29 cellular contexts compared by ENCODE assay signal in genomic region chr1:151518936-151519335, GRCh38. TPM values are rescaled to one million over a fixed set of nuclear protein-coding genes. Genes with fewer than 3 reads are reported as not detected.
"Had no signal": no experiment of that assay in that cellular context is flagged by ENCODE, and none has a peak within 500 bp of the region (broad histone marks: within the 10 kb centered on the region; RNA-seq: fewer than 3 reads in every experiment).

No MANE protein-coding gene starts in this region.

- H3K27ac Mint-ChIP-seq: activated CD8-positive, alpha-beta T cell treated with anti-CD3 and anti-CD28 coated beads for 36 hours; activated naive CD4-positive, alpha-beta T cell treated with anti-CD3 and anti-CD28 coated beads for 36 hours; activated naive CD4-positive, alpha-beta T cell treated with anti-CD3 and anti-CD28 coated beads, Interleukin-2, amount 50 U/mL, for 24 hours; activated naive CD8-positive, alpha-beta T cell treated with anti-CD3 and anti-CD28 coated beads for 36 hours; activated naive CD8-positive, alpha-beta T cell treated with anti-CD3 and anti-CD28 coated beads, Interleukin-2, amount 50 U/mL, for 24 hours; activated T-helper 1 cell treated with anti-CD3 and anti-CD28 coated beads, Interleukin-12 subunit alpha, Interleukin-12 subunit beta, Interleukin-2, Interleukin-4 antibody, amounts not matched to agents 30 ng/mL and 10 ng/mL and 1 ng/mL, durations not matched to agents 14 hours and 24 hours and 36 hours; activated T-helper 2 cell treated with anti-CD3 and anti-CD28 coated beads, Interferon-gamma antibody, Interleukin-2, Interleukin-4, amounts not matched to agents 10 μg/mL and 5 μg/mL and 100 μg/mL, durations not matched to agents 14 hours and 24 hours and 36 hours had no signal

- FAIRE-seq: endometrium, endothelial cell of umbilical vein had no signal

- ATAC-seq: activated CD8-positive, alpha-beta T cell treated with anti-CD3 and anti-CD28 coated beads for 36 hours; activated naive CD8-positive, alpha-beta T cell treated with anti-CD3 and anti-CD28 coated beads, Interleukin-2, amount 50 U/mL, for 24 hours; gastroesophageal sphincter had no signal

- H3K36me3 Mint-ChIP-seq: activated naive CD4-positive, alpha-beta T cell treated with anti-CD3 and anti-CD28 coated beads, Interleukin-2, amount 50 U/mL, for 24 hours; activated naive CD8-positive, alpha-beta T cell treated with anti-CD3 and anti-CD28 coated beads for 36 hours had no signal

- DNase-seq: activated CD4-positive, alpha-beta T cell treated with anti-CD3 and anti-CD28 coated beads for 1 hour; activated CD4-positive, alpha-beta T cell treated with anti-CD3 and anti-CD28 coated beads for 4 hours; activated CD4-positive, alpha-beta T cell treated with anti-CD3 and anti-CD28 coated beads, Interleukin-2, amount 50 U/mL, for 1 hour; activated CD4-positive, alpha-beta T cell treated with anti-CD3 and anti-CD28 coated beads, Interleukin-2, amount 50 U/mL, for 48 hours; activated CD4-positive, CD25-positive, alpha-beta regulatory T cell; activated CD8-positive, alpha-beta memory T cell treated with anti-CD3 and anti-CD28 coated beads for 24 hours; activated CD8-positive, alpha-beta T cell treated with anti-CD3 and anti-CD28 coated beads for 36 hours; activated effector memory CD4-positive, alpha-beta T cell treated with anti-CD3 and anti-CD28 coated beads, Interleukin-2, amount 50 U/mL, for 16 hours; activated naive CD4-positive, alpha-beta T cell treated with anti-CD3 and anti-CD28 coated beads for 36 hours; activated naive CD8-positive, alpha-beta T cell treated with anti-CD3 and anti-CD28 coated beads for 36 hours; activated naive CD8-positive, alpha-beta T cell treated with anti-CD3 and anti-CD28 coated beads, Interleukin-2, amount 50 U/mL, for 24 hours; activated T-cell treated with anti-CD3 and anti-CD28 coated beads, Interleukin-2, amount 50 U/mL, for 48 hours; adrenal gland; amygdala; body of pancreas; caudate nucleus; colonic mucosa; effector CD8-positive, alpha-beta T cell; esophagus squamous epithelium; foreskin melanocyte; T-helper 2 cell had no signal

- H3K4me3 Mint-ChIP-seq: activated CD8-positive, alpha-beta T cell treated with anti-CD3 and anti-CD28 coated beads for 36 hours; activated naive CD4-positive, alpha-beta T cell treated with anti-CD3 and anti-CD28 coated beads for 36 hours; activated naive CD4-positive, alpha-beta T cell treated with anti-CD3 and anti-CD28 coated beads, Interleukin-2, amount 50 U/mL, for 24 hours; activated naive CD8-positive, alpha-beta T cell treated with anti-CD3 and anti-CD28 coated beads for 36 hours; activated naive CD8-positive, alpha-beta T cell treated with anti-CD3 and anti-CD28 coated beads, Interleukin-2, amount 50 U/mL, for 24 hours; activated T-helper 1 cell treated with anti-CD3 and anti-CD28 coated beads, Interleukin-12 subunit alpha, Interleukin-12 subunit beta, Interleukin-2, Interleukin-4 antibody, amounts not matched to agents 30 ng/mL and 10 ng/mL and 1 ng/mL, durations not matched to agents 14 hours and 24 hours and 36 hours had no signal

- H3K27me3 ChIP-seq: adrenal gland, body of pancreas, colonic mucosa, esophagus squamous epithelium had no signal

- H3K27ac ChIP-seq: adrenal gland, colonic mucosa, epithelial cell of prostate, esophagus squamous epithelium, gastroesophageal sphincter had no signal

- H3K4me3 ChIP-seq: adrenal gland, body of pancreas, colonic mucosa, esophagus squamous epithelium, gastroesophageal sphincter had no signal

- H3K9me3 ChIP-seq: adrenal gland, body of pancreas, colonic mucosa, esophagus squamous epithelium, gastroesophageal sphincter had no signal

- H3K4me1 ChIP-seq: adrenal gland, colonic mucosa, gastroesophageal sphincter had no signal

- H3K9me3 Mint-ChIP-seq: activated CD8-positive, alpha-beta T cell treated with anti-CD3 and anti-CD28 coated beads for 36 hours; activated naive CD4-positive, alpha-beta T cell treated with anti-CD3 and anti-CD28 coated beads for 36 hours; activated naive CD4-positive, alpha-beta T cell treated with anti-CD3 and anti-CD28 coated beads, Interleukin-2, amount 50 U/mL, for 24 hours; activated naive CD8-positive, alpha-beta T cell treated with anti-CD3 and anti-CD28 coated beads for 36 hours; activated naive CD8-positive, alpha-beta T cell treated with anti-CD3 and anti-CD28 coated beads, Interleukin-2, amount 50 U/mL, for 24 hours; activated T-helper 1 cell treated with anti-CD3 and anti-CD28 coated beads, Interleukin-12 subunit alpha, Interleukin-12 subunit beta, Interleukin-2, Interleukin-4 antibody, amounts not matched to agents 30 ng/mL and 10 ng/mL and 1 ng/mL, durations not matched to agents 14 hours and 24 hours and 36 hours; activated T-helper 2 cell treated with anti-CD3 and anti-CD28 coated beads, Interferon-gamma antibody, Interleukin-2, Interleukin-4, amounts not matched to agents 10 μg/mL and 5 μg/mL and 100 μg/mL, durations not matched to agents 14 hours and 24 hours and 36 hours had no signal

- H3K27me3 Mint-ChIP-seq: activated CD8-positive, alpha-beta T cell treated with anti-CD3 and anti-CD28 coated beads for 36 hours; activated naive CD4-positive, alpha-beta T cell treated with anti-CD3 and anti-CD28 coated beads, Interleukin-2, amount 50 U/mL, for 24 hours; activated naive CD8-positive, alpha-beta T cell treated with anti-CD3 and anti-CD28 coated beads for 36 hours; activated naive CD8-positive, alpha-beta T cell treated with anti-CD3 and anti-CD28 coated beads, Interleukin-2, amount 50 U/mL, for 24 hours had no signal

- H3K36me3 ChIP-seq: adrenal gland had no signal

RNA-seq across cellular contexts. Expression of gene CGN, which starts 7.7 kb away (rescaled TPM):
- total RNA-seq: fibroblast of villous mesenchyme had no signal
